ENCODE assay signal across 1 cellular context in the genomic region with DNA sequence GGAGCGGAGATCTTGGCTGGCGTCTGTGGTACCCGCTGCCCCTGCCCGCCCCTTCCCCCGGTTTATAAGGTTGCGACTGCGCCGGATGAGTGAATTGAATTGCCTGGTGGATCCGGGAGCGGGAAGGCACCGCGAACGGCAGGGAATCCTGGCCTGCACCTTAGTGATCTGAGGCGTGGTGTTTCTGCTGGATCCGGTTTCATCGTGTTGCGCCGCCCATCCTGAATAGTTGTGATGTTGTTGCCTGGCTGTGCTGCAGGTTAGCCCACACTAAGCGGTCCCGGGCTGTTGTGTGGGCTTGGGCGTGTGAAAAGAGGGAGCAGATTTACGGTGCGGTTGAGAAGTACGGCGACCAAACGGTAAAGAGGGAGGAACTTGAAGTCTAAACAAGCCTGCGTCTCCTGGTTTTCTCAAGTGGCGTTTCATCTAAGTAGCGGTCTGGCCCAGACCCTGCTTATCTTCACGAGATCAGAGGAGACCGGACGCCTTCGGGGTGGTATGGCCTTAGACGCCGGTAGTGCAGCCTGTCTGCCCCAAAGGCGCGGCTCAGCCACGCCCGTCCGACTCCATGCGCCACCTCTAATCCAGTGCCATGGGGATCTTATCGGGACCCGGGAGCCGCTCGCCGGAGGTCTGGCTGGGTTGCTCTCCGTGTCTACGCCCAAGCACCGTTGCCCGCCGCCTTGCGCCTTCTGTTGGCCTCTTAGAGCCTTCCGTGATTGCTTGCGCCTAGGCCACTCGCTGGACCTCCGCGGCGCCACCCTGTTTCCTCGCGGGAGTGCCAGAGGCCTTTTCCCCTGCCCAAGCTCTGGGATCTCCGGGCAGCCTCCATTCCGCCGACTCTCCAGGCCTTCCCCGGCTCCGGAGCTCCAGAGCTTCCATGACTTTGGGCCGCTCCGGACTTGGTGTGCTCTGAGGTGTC.
TF ChIP-seq lines count a peak whose summit lies in the region.

No MANE protein-coding gene starts in this region.

TF ChIP-seq in HepG2, 621 proteins besides CTCF, POLR2A, EP300 and RAD21 (continued from another document and continues in another):
- TF ChIP-seq, protein P1, sequence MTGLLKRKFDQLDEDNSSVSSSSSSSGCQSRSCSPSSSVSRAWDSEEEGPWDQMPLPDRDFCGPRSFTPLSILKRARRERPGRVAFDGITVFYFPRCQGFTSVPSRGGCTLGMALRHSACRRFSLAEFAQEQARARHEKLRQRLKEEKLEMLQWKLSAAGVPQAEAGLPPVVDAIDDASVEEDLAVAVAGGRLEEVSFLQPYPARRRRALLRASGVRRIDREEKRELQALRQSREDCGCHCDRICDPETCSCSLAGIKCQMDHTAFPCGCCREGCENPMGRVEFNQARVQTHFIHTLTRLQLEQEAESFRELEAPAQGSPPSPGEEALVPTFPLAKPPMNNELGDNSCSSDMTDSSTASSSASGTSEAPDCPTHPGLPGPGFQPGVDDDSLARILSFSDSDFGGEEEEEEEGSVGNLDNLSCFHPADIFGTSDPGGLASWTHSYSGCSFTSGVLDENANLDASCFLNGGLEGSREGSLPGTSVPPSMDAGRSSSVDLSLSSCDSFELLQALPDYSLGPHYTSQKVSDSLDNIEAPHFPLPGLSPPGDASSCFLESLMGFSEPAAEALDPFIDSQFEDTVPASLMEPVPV (CRISPR knock-in tag; IDR thresholded peaks at IDR 0.05), result no peak
- TF ChIP-seq KLF12 (CRISPR knock-in tag; IDR thresholded peaks at IDR 0.05; ENCODE audit: borderline replicate concordance), result no peak
- TF ChIP-seq ZC3H4 (CRISPR knock-in tag; IDR thresholded peaks at IDR 0.05; ENCODE audit: borderline replicate concordance), result no peak
- TF ChIP-seq ZNF777 (CRISPR knock-in tag; IDR thresholded peaks at IDR 0.05), result peak; percentile 40; the same call in 1 of the 2 replicates
- peak; percentile 42 for TF ChIP-seq AGO2 (optimal IDR thresholded peaks at IDR 0.05; ENCODE audit: low read depth, low read length)
- TF ChIP-seq UBTF (CRISPR knock-in tag; IDR thresholded peaks at IDR 0.05), result peak; percentile 94
- no peak for TF ChIP-seq U2AF1 (optimal IDR thresholded peaks at IDR 0.05; ENCODE audit: low read depth, low read length)
- peak; percentile 23; the same call in 1 of the 2 replicates for TF ChIP-seq KAT7 (CRISPR knock-in tag; IDR thresholded peaks at IDR 0.05; ENCODE audit: borderline replicate concordance)
- peak; percentile 33; the same call in 1 of the 2 replicates for TF ChIP-seq ZBTB49 (CRISPR knock-in tag; IDR thresholded peaks at IDR 0.05; ENCODE audit: borderline replicate concordance)
- no peak for TF ChIP-seq ZNF576 (CRISPR knock-in tag; IDR thresholded peaks at IDR 0.05)
- TF ChIP-seq ZNF740 (CRISPR knock-in tag; IDR thresholded peaks at IDR 0.05), result no peak
- peak; percentile 61 for TF ChIP-seq ZNF781 (CRISPR knock-in tag; IDR thresholded peaks at IDR 0.05; ENCODE audit: borderline replicate concordance, not compliant biosample characterization)
- TF ChIP-seq SP140L (CRISPR knock-in tag; IDR thresholded peaks at IDR 0.05; ENCODE audit: borderline replicate concordance), result 0 out of 2 replicates have a peak, but pooled peaks have one; percentile 61
- TF ChIP-seq, protein P2, sequence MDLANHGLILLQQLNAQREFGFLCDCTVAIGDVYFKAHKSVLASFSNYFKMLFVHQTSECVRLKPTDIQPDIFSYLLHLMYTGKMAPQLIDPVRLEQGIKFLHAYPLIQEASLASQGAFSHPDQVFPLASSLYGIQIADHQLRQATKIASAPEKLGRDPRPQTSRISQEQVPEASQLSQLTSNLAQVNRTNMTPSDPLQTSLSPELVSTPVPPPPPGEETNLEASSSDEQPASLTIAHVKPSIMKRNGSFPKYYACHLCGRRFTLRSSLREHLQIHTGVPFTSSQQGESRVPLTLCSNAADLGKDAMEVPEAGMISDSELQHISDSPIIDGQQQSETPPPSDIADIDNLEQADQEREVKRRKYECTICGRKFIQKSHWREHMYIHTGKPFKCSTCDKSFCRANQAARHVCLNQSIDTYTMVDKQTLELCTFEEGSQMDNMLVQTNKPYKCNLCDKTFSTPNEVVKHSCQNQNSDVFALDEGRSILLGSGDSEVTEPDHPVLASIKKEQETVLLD (CRISPR knock-in tag; IDR thresholded peaks at IDR 0.05; ENCODE audit: low read depth), result 0 out of 2 replicates have a peak, but pooled peaks have one; percentile 41
- TF ChIP-seq MATR3 (CRISPR knock-in tag; IDR thresholded peaks at IDR 0.05), result no peak
- no peak for TF ChIP-seq ZNF432 (CRISPR knock-in tag; IDR thresholded peaks at IDR 0.05; ENCODE audit: borderline replicate concordance)
- TF ChIP-seq NR2F6 (IDR thresholded peaks at IDR 0.05), result no peak
- peak; percentile 24 for TF ChIP-seq NR2F6 (CRISPR knock-in tag; IDR thresholded peaks at IDR 0.05)
- no peak for TF ChIP-seq HOXA7 (CRISPR knock-in tag; IDR thresholded peaks at IDR 0.05)
- TF ChIP-seq, protein P3, sequence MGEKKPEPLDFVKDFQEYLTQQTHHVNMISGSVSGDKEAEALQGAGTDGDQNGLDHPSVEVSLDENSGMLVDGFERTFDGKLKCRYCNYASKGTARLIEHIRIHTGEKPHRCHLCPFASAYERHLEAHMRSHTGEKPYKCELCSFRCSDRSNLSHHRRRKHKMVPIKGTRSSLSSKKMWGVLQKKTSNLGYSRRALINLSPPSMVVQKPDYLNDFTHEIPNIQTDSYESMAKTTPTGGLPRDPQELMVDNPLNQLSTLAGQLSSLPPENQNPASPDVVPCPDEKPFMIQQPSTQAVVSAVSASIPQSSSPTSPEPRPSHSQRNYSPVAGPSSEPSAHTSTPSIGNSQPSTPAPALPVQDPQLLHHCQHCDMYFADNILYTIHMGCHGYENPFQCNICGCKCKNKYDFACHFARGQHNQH (CRISPR knock-in tag; IDR thresholded peaks at IDR 0.05), result peak; percentile 60
- no peak; the same call in 1 of the 2 replicates for TF ChIP-seq ZNF746 (CRISPR knock-in tag; IDR thresholded peaks at IDR 0.05)
- no peak for TF ChIP-seq SKIL (CRISPR knock-in tag; IDR thresholded peaks at IDR 0.05; ENCODE audit: borderline replicate concordance)
- TF ChIP-seq HIVEP1 (CRISPR knock-in tag; IDR thresholded peaks at IDR 0.05), result no peak
- TF ChIP-seq ZBTB8A (CRISPR knock-in tag; IDR thresholded peaks at IDR 0.05; ENCODE audit: borderline replicate concordance, low read depth), result no peak
- no peak for TF ChIP-seq MED8 (CRISPR knock-in tag; IDR thresholded peaks at IDR 0.05; ENCODE audit: insufficient replicate concordance)
- TF ChIP-seq ZSCAN12 (CRISPR knock-in tag; IDR thresholded peaks at IDR 0.05), result 0 out of 2 replicates have a peak, but pooled peaks have one; percentile 24
- TF ChIP-seq, protein P4, sequence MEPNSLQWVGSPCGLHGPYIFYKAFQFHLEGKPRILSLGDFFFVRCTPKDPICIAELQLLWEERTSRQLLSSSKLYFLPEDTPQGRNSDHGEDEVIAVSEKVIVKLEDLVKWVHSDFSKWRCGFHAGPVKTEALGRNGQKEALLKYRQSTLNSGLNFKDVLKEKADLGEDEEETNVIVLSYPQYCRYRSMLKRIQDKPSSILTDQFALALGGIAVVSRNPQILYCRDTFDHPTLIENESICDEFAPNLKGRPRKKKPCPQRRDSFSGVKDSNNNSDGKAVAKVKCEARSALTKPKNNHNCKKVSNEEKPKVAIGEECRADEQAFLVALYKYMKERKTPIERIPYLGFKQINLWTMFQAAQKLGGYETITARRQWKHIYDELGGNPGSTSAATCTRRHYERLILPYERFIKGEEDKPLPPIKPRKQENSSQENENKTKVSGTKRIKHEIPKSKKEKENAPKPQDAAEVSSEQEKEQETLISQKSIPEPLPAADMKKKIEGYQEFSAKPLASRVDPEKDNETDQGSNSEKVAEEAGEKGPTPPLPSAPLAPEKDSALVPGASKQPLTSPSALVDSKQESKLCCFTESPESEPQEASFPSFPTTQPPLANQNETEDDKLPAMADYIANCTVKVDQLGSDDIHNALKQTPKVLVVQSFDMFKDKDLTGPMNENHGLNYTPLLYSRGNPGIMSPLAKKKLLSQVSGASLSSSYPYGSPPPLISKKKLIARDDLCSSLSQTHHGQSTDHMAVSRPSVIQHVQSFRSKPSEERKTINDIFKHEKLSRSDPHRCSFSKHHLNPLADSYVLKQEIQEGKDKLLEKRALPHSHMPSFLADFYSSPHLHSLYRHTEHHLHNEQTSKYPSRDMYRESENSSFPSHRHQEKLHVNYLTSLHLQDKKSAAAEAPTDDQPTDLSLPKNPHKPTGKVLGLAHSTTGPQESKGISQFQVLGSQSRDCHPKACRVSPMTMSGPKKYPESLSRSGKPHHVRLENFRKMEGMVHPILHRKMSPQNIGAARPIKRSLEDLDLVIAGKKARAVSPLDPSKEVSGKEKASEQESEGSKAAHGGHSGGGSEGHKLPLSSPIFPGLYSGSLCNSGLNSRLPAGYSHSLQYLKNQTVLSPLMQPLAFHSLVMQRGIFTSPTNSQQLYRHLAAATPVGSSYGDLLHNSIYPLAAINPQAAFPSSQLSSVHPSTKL (CRISPR knock-in tag; IDR thresholded peaks at IDR 0.05), result no peak
- no peak for TF ChIP-seq MTA3 (CRISPR knock-in tag; IDR thresholded peaks at IDR 0.05)
- TF ChIP-seq TIGD3 (CRISPR knock-in tag; IDR thresholded peaks at IDR 0.05; ENCODE audit: borderline replicate concordance), result 0 out of 2 replicates have a peak, but pooled peaks have one; percentile 35
- TF ChIP-seq, protein P5, sequence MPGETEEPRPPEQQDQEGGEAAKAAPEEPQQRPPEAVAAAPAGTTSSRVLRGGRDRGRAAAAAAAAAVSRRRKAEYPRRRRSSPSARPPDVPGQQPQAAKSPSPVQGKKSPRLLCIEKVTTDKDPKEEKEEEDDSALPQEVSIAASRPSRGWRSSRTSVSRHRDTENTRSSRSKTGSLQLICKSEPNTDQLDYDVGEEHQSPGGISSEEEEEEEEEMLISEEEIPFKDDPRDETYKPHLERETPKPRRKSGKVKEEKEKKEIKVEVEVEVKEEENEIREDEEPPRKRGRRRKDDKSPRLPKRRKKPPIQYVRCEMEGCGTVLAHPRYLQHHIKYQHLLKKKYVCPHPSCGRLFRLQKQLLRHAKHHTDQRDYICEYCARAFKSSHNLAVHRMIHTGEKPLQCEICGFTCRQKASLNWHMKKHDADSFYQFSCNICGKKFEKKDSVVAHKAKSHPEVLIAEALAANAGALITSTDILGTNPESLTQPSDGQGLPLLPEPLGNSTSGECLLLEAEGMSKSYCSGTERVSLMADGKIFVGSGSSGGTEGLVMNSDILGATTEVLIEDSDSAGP (CRISPR knock-in tag; IDR thresholded peaks at IDR 0.05; ENCODE audit: borderline replicate concordance), result peak; percentile 47; the same call in 1 of the 2 replicates
